ENCODE assay signal across 8 cellular contexts in the genomic region with DNA sequence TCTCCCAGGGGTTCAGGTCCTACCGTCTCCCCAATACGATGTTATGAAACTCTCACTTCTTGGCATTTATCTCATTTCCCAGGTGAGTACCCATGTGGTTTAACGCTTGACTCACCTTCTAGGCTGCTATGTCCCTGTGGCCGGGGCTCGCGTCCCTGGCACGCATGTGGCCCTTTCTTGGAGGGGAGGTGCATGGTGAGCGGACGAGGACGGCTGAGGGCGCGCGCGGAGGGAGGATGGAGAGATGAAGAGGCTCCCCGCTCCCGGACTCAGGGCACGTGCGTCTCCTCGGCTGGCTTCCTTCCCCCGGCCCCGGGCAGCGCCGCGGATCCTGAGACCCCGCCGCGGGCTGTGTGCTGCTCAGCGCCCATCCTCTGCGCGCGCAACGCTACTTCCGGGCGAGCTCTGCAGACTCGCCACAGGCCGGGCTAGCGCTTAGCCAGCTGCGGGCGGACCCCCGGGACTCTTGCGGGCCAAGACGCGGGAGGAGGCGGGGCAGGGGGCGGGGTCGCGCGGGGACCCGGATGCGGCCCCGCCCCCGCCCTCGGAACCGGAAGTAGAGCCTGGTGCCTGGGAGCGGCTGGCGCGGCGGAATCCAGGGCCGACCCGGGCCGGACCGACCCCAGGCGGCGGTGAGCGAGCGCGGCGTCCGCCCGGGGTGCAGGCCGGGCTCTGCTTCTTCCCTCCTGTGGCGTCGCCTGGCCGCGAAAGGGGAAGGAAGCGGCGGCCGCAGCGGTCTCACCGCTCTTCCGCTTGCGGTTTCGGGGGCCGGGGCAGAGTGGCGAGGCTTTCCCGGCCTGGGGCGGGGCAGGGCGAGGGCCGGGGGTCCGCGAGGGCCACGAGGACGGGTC. TPM values are rescaled to one million over a fixed set of nuclear protein-coding genes. Genes with fewer than 3 reads are reported as not detected.
DNase-seq lines count a peak whose midpoint lies in the region; ATAC-seq and TF ChIP-seq lines count a peak whose summit lies in the region.

A gene (plus strand): TSS at position 547 of the 851 bp plus-strand sequence. CDS start 8,769 bp downstream, outside the sequence.

- DNase-seq in G401 (ENCODE audit: low spot score) (peak; percentile 74), NCI-H510A (lab: John Stamatoyannopoulos, UW) (peak; percentile 81), colonic mucosa (peak; percentile 88), kidney tubule cell (ENCODE audit: low spot score) (peak; percentile 84)
- peak; percentile 45 for DNase-seq in activated CD4-positive, alpha-beta T cell treated with anti-CD3 and anti-CD28 coated beads, Interleukin-2, amount 10 ng/mL, durations not matched to agents 7 days and 5 days
- peak; percentile 84 for DNase-seq in stimulated activated CD4-positive, alpha-beta T cell treated with anti-CD3 and anti-CD28 coated beads, Interleukin-15, amount 100 ng/mL, for 24 hours

- CTCF ChIA-PET in activated CD4-positive, alpha-beta T cell treated with anti-CD3 and anti-CD28 coated beads, Interleukin-2, amount 10 ng/mL, durations not matched to agents 7 days and 5 days (lab: Charles Lee): interaction anchor here (0.6 kb wide), 1 partner anchor 820 kb away, joined by 3 read pairs; no protein-coding TSS in a partner anchor

- peak within 1 kb of the TSS; percentile 64 for H3K4me3 Mint-ChIP-seq in activated CD4-positive, alpha-beta T cell treated with anti-CD3 and anti-CD28 coated beads, Interleukin-2, amount 10 ng/mL, durations not matched to agents 7 days and 5 days

- no peaks in the 10 kb centered on the region for H3K9me3 ChIP-seq in colonic mucosa

- no peaks in the 10 kb centered on the region for H3K36me3 Mint-ChIP-seq in activated CD4-positive, alpha-beta T cell treated with anti-CD3 and anti-CD28 coated beads, Interleukin-2, amount 10 ng/mL, durations not matched to agents 7 days and 5 days (ENCODE audit: low read depth)

- peaks cover 10% of the 10 kb centered on the region for H3K4me1 Mint-ChIP-seq in activated CD4-positive, alpha-beta T cell treated with anti-CD3 and anti-CD28 coated beads, Interleukin-2, amount 10 ng/mL, durations not matched to agents 7 days and 5 days

- H3K9ac ChIP-seq in colonic mucosa (ENCODE audit: low read depth in 2 of 2, low read length in 2 of 2): peak within 1 kb of the TSS; percentile 65 to 93

- H3K27ac ChIP-seq in colonic mucosa: peak within 1 kb of the TSS; percentile 64

- H3K27me3 ChIP-seq in colonic mucosa: no peaks in the 10 kb centered on the region

- ATAC-seq in HG03175 (IDR thresholded peaks at IDR 0.05; ENCODE audit: unreplicated experiment): peak; percentile 60
- ATAC-seq in HG03378 (IDR thresholded peaks at IDR 0.05; ENCODE audit: unreplicated experiment): no peak

- in situ Hi-C loops in G401 (cut with HindIII; ENCODE audit: low sequenced_read_pairs): no loop called here

- POLR2A ChIA-PET in activated CD4-positive, alpha-beta T cell treated with anti-CD3 and anti-CD28 coated beads, Interleukin-2, amount 10 ng/mL, durations not matched to agents 7 days and 5 days (lab: Charles Lee): no interaction called here

- no peaks in the 10 kb centered on the region for H3K4me1 ChIP-seq in colonic mucosa

- H3K36me3 ChIP-seq in colonic mucosa: no peaks in the 10 kb centered on the region

- intact Hi-C loops in colonic mucosa (cut with DNase I): no loop called here

- H3K27ac Mint-ChIP-seq in activated CD4-positive, alpha-beta T cell treated with anti-CD3 and anti-CD28 coated beads, Interleukin-2, amount 10 ng/mL, durations not matched to agents 7 days and 5 days: no peak within 1 kb of the TSS

- H3K9me3 Mint-ChIP-seq in activated CD4-positive, alpha-beta T cell treated with anti-CD3 and anti-CD28 coated beads, Interleukin-2, amount 10 ng/mL, durations not matched to agents 7 days and 5 days: no peaks in the 10 kb centered on the region

- peaks cover 63% of the 10 kb centered on the region for H3K27me3 Mint-ChIP-seq in activated CD4-positive, alpha-beta T cell treated with anti-CD3 and anti-CD28 coated beads, Interleukin-2, amount 10 ng/mL, durations not matched to agents 7 days and 5 days

- H3K4me3 ChIP-seq in colonic mucosa: peak within 1 kb of the TSS; percentile 67

- no peak for TF ChIP-seq CTCF in colonic mucosa (IDR thresholded peaks at IDR 0.05)

RNA-seq across cellular contexts. Expression of the gene that starts here (rescaled TPM):
- total RNA-seq in G401 (2014; rRNA removed; shearing (Covaris generic)): 89.0 and 121 TPM in 2 replicates
- under 1 TPM; 0.42 to 0.54 TPM for total RNA-seq in activated CD4-positive, alpha-beta T cell treated with anti-CD3 and anti-CD28 coated beads, Interleukin-2, amount 10 ng/mL, durations not matched to agents 7 days and 5 days
- 100 to 1,000 TPM; 249 to 302 TPM for total RNA-seq in colonic mucosa

Comparison
In these comparisons a context has a peak if more than half of its experiments do, and no peak if none do; other contexts are left out.
1. RNA of the gene that starts here (total RNA-seq): 249 to 302 TPM in colonic mucosa and 89.0 to 121 TPM in G401; 0.42 to 0.54 TPM in activated CD4-positive, alpha-beta T cell treated with anti-CD3 and anti-CD28 coated beads, Interleukin-2, amount 10 ng/mL, durations not matched to agents 7 days and 5 days; every median in the first group is over 10 times any median in the second.
2. Peak in DNase-seq in activated CD4-positive, alpha-beta T cell treated with anti-CD3 and anti-CD28 coated beads, Interleukin-2, amount 10 ng/mL, durations not matched to agents 7 days and 5 days; RNA of the gene not detected or under 1 TPM.
3. Peak in every context shown above with its lines, with median percentiles within 50 percentile points of each other: DNase-seq.